ENCODE assay signal across 12 cellular contexts in the genomic region with DNA sequence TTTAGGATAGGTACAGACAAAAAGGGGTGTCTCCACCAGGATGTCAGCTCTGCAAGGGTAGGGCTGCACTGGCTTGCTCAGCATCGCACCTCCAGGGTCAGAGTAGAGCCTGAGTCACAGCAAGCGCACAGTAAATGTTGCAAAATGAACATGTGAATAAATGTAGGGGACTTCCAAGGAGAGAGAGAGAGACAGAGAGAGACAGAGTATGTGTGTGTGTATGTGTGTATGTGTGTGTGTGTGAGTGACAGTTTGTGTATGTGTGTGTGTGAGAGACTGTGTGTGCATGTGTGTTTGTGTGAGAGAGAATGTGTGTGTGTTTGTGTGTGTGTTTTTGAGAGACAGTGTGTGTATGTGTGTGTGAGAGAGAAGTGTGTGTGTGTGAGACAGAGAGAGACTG.
DNase-seq lines count a peak whose midpoint lies in the region; TF ChIP-seq lines count a peak whose summit lies in the region.
"Had no signal": no experiment of that assay in that cellular context is flagged by ENCODE, and none has a peak within 500 bp of the region (broad histone marks: within the 10 kb centered on the region; RNA-seq: fewer than 3 reads in every experiment).

No MANE protein-coding gene starts in this region.

- H3K9me3 ChIP-seq in AG04450 (ENCODE audit: control insufficient read depth, insufficient read depth, low read length) (peaks cover 9% of the 10 kb centered on the region), GM23248 (ENCODE audit: low read depth) (no peaks in the 10 kb centered on the region), adipocyte (ENCODE audit: control insufficient read depth, low read length) (peaks cover 12% of the 10 kb centered on the region)
- no peaks in the 10 kb centered on the region for H3K9me3 ChIP-seq in effector memory CD4-positive, alpha-beta T cell (ENCODE audit: control insufficient read depth, low read length)

- peaks cover 8% of the 10 kb centered on the region for H3K27me3 ChIP-seq in AG04450 (ENCODE audit: control insufficient read depth, insufficient read depth, low read length)
- no peaks in the 10 kb centered on the region for H3K27me3 ChIP-seq in GM23248 (replicated peaks; ENCODE audit: insufficient read depth)
- H3K27me3 ChIP-seq in adipocyte (replicated peaks; ENCODE audit: control insufficient read depth, insufficient read depth, low read length) = no peaks in the 10 kb centered on the region
- H3K27me3 ChIP-seq in effector memory CD4-positive, alpha-beta T cell (replicated peaks; ENCODE audit: control insufficient read depth, insufficient read depth, low read length, poor library complexity, severe bottlenecking) = no peaks in the 10 kb centered on the region
- H3K27me3 ChIP-seq: neural progenitor cell had no signal

- H3K27ac ChIP-seq in AG04450 (ENCODE audit: low read depth, low read length) (no peak overlapping the region), GM23248 (no peak overlapping the region)
- H3K27ac ChIP-seq in effector memory CD4-positive, alpha-beta T cell (ENCODE audit: insufficient read depth, low read length, poor library complexity, severe bottlenecking) = no peak overlapping the region
- H3K27ac ChIP-seq: neural progenitor cell had no signal

- H3K9me2 ChIP-seq in GM23248 (ENCODE audit: insufficient read depth) = no peaks in the 10 kb centered on the region

- no peaks in the 10 kb centered on the region for H4K20me1 ChIP-seq in GM23248 (ENCODE audit: insufficient read depth)

- no peaks in the 10 kb centered on the region for H3K36me3 ChIP-seq in GM23248 (ENCODE audit: low read depth)
- no peaks in the 10 kb centered on the region for H3K36me3 ChIP-seq in adipocyte (ENCODE audit: control insufficient read depth, insufficient read depth, low read length, severe bottlenecking)
- H3K36me3 ChIP-seq in effector memory CD4-positive, alpha-beta T cell (ENCODE audit: control insufficient read depth, insufficient read depth, low read length) = no peaks in the 10 kb centered on the region
- H3K36me3 ChIP-seq: neural progenitor cell had no signal

- H3K9ac ChIP-seq in GM23248 (peak overlapping the region; percentile 33; the same call in 1 of the 2 replicates), adipocyte (ENCODE audit: low read length) (no peak overlapping the region)
- H3K9ac ChIP-seq: neural progenitor cell had no signal

- H3K4me1 ChIP-seq in GM23248 (ENCODE audit: insufficient read depth) (0 out of 2 replicates have a peak, but pooled peaks cover 7% of the 10 kb centered on the region), adipocyte (ENCODE audit: control insufficient read depth, insufficient read depth, low read length) (peaks cover 6% of the 10 kb centered on the region)
- no peaks in the 10 kb centered on the region for H3K4me1 ChIP-seq in effector memory CD4-positive, alpha-beta T cell (ENCODE audit: control insufficient read depth, insufficient read depth, low read length, poor library complexity, severe bottlenecking)

- H3K79me2 ChIP-seq in GM23248 (ENCODE audit: insufficient read depth) = no peaks in the 10 kb centered on the region

- no peak overlapping the region for H3K4me3 ChIP-seq in AG04450 (ENCODE audit: low read depth, low read length)
- H3K4me3 ChIP-seq in GM23248 = no peak overlapping the region
- no peak overlapping the region for H3K4me3 ChIP-seq in adipocyte (ENCODE audit: low read length)
- no peak overlapping the region for H3K4me3 ChIP-seq in effector memory CD4-positive, alpha-beta T cell (ENCODE audit: insufficient read depth, low read depth, low read length, poor library complexity, severe bottlenecking)
- H3K4me3 ChIP-seq: neural progenitor cell had no signal

- no peak overlapping the region for H3K4me2 ChIP-seq in GM23248 (ENCODE audit: unreplicated experiment)
- H3K4me2 ChIP-seq: neural progenitor cell had no signal

- WGBS in GM23248 (ENCODE audit: low coverage in 1 of 2, low lambda C conversion rate in 2 of 2, missing lambda C conversion rate in 2 of 2), 2 experiments = 5 to 22% methylated on average over 2 of the region's 2 CpGs

- no peak for TF ChIP-seq CTCF in AG04450 (IDR thresholded peaks at IDR 0.05; ENCODE audit: low read depth, low read length)

- DNase-seq in AG04450 (ENCODE audit: low read depth, low spot score) = peak; percentile 59
- peak; percentile 91 for DNase-seq in GM23248
- peak; percentile 31 for DNase-seq in adipocyte (ENCODE audit: low read depth)
- peak; percentile 27 for DNase-seq in glomerular visceral epithelial cell (ENCODE audit: extremely low spot score)
- no peak for DNase-seq in D341Med (ENCODE audit: low spot score)
- no peak for DNase-seq in effector memory CD4-positive, alpha-beta T cell
- no peak for DNase-seq in NOMO-1 treated with DMSO at 0.1 percent for 48 hours (lab: John Stamatoyannopoulos, UW; ENCODE audit: unreplicated experiment)
- DNase-seq in NCI-H1048 (lab: John Stamatoyannopoulos, UW) = no peak
- DNase-seq: CD4-positive, alpha-beta memory T cell; kidney; NCI-H187 had no signal

- in situ Hi-C loops in GM23248 (cut with MboI) = no loop called here

- CTCF ChIA-PET in AG04450 (lab: Charles Lee) = no interaction called here

- POLR2A ChIA-PET in AG04450 (lab: Yijun Ruan, JAX) = no interaction called here

- no peaks in the 10 kb centered on the region for H3F3A ChIP-seq in GM23248 (ENCODE audit: insufficient read depth)

- H2AFZ ChIP-seq in GM23248 = no peak overlapping the region
- H2AFZ ChIP-seq: neural progenitor cell had no signal

Comparison
In these comparisons a context has a peak if more than half of its experiments do, and no peak if none do; other contexts are left out.
1. DNase-seq: peak in AG04450 (single experiment), GM23248 (single experiment), adipocyte (single experiment) and glomerular visceral epithelial cell (single experiment); none in D341Med (single experiment), effector memory CD4-positive, alpha-beta T cell (0 of 3), NOMO-1 treated with DMSO at 0.1 percent for 48 hours (single experiment) and NCI-H1048 (single experiment).